ENCODE assay signal across 27 cellular contexts in the genomic region with DNA sequence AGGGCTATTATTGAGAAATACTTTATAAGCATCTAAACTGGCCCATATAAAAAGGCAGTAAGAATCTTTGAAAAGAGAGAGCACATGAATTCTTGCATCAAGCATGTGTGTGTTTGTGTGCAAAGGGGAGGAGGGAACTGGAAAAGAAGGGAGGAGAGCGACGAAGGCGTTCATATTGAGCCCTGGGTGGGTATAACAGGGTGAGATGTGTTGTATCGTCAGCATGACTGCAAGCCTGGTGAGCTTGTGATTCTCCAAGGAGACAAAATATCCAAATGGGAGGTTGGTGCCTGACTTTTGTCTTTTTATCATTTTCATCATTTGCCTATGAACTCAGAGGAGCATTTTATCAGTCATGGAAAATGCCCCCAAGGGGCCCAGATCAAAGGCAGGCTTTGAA.
"Had no signal": no experiment of that assay in that cellular context is flagged by ENCODE, and none has a peak within 500 bp of the region (broad histone marks: within the 10 kb centered on the region; RNA-seq: fewer than 3 reads in every experiment).

No MANE protein-coding gene starts in this region.

- H3K27me3 ChIP-seq: brain microvascular endothelial cell, dorsolateral prefrontal cortex, esophagus squamous epithelium, gastroesophageal sphincter had no signal

- H3K4me1 ChIP-seq: esophagus squamous epithelium, gastroesophageal sphincter had no signal

- ATAC-seq: activated CD4-positive, CD25-positive, alpha-beta regulatory T cell treated with anti-CD3 and anti-CD28 coated beads, Interleukin-2, amount 50 U/mL, for 24 hours; activated CD8-positive, alpha-beta T cell treated with anti-CD3 and anti-CD28 coated beads for 36 hours; activated T-cell treated with anti-CD3 and anti-CD28 coated beads, Interleukin-2, amount 50 U/mL, for 4 hours; activated T-helper 17 cell treated with anti-CD3 and anti-CD28 coated beads, Interleukin-2, amount 50 U/mL, for 72 hours; gastroesophageal sphincter; T-helper 17 cell had no signal

- H3K36me3 ChIP-seq: brain microvascular endothelial cell, esophagus squamous epithelium, gastroesophageal sphincter, WERI-Rb-1 had no signal

- H3K27ac ChIP-seq: brain microvascular endothelial cell, coronary artery, esophagus squamous epithelium, gastroesophageal sphincter, WERI-Rb-1 had no signal

- H3K9me3 ChIP-seq: esophagus squamous epithelium, gastroesophageal sphincter had no signal

- H3K4me3 ChIP-seq: coronary artery, esophagus squamous epithelium, gastroesophageal sphincter had no signal

- DNase-seq: activated B cell treated with CpG ODN at 0.5 μM for 24 hours; activated CD4-positive, alpha-beta T cell treated with anti-CD3 and anti-CD28 coated beads for 48 hours; activated CD4-positive, alpha-beta T cell treated with anti-CD3 and anti-CD28 coated beads, Interleukin-2, amount 50 U/mL, for 1 hour; activated CD4-positive, alpha-beta T cell treated with anti-CD3 and anti-CD28 coated beads, Interleukin-2, amount 50 U/mL, for 48 hours; activated CD8-positive, alpha-beta memory T cell treated with anti-CD3 and anti-CD28 coated beads for 24 hours; activated CD8-positive, alpha-beta T cell treated with anti-CD3 and anti-CD28 coated beads for 36 hours; activated effector memory CD4-positive, alpha-beta T cell treated with Interleukin-2 at 50 U/mL for 16 hours; activated gamma-delta T cell treated with Interleukin-2 at 50 U/mL for 16 hours; activated naive CD4-positive, alpha-beta T cell treated with anti-CD3 and anti-CD28 coated beads, Interleukin-2, amount 50 U/mL, for 16 hours; activated naive CD4-positive, alpha-beta T cell treated with Interleukin-2 at 50 U/mL for 16 hours; activated T-cell treated with anti-CD3 and anti-CD28 coated beads, Interleukin-2, amount 50 U/mL, for 4 hours; amniotic stem cell; brain microvascular endothelial cell; dorsolateral prefrontal cortex; effector memory CD4-positive, alpha-beta T cell; endodermal cell; erythroblast; esophagus squamous epithelium; foreskin melanocyte; T-helper 1 cell; T-helper 17 cell; T1000; WERI-Rb-1 had no signal
